In the genomic region with DNA sequence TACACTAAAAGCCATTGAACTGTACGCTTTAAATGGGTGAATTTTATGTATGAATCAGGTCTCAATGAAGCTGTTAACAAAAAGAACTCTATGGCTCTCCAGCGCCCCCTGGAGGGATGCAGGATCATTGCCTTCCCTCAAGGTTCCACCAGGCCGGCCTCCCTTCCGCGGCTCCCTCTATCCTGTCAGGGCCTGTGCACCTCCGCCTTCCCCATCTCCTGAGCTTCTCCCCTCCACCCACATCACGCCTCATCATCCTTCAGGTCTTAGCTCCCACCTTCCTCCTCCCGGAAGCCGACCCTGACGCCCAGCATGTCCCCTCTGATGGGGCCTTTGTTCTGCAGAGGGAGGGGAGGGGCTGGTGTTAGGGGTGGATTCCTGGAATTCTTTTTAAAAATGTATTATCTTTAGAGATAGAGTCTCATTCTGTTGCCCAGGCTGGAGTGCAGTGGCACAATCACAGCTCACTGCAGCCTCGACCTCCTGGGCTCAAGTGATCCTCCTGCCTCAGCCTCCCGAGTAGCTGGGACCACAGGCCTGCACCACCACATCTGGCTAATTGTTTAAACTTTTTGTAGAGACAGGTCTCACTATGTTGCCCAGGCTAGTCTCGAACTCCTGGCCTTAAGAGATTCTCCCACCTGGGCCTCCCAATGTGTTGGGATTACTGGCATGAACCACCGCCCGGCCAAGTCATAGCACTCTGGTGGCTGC, we compare ENCODE assay signal across 8 cellular contexts. TPM values are rescaled to one million over a fixed set of nuclear protein-coding genes. Genes with fewer than 3 reads are reported as not detected.
DNase-seq lines count a peak whose midpoint lies in the region; ATAC-seq, FAIRE-seq and TF ChIP-seq lines count a peak whose summit lies in the region.

No MANE protein-coding gene starts in this region.

- no peak for TF ChIP-seq POLR2A in transverse colon (IDR thresholded peaks at IDR 0.05)

- in situ Hi-C loops in transverse colon (cut with MboI; ENCODE audit: low pct_ligation_motif_present in 1 of 4, low pct_unique_long_range_greater_than_20kb in 1 of 4, low sequenced_read_pairs in 3 of 4), result loop anchor here in 1 of 4 donors (25.0 kb wide), 1 partner anchor 104 kb away; no protein-coding TSS in a partner anchor

- no peaks in the 10 kb centered on the region for H3K4me1 ChIP-seq in SJCRH30
- H3K4me1 ChIP-seq in pancreas, result no peaks in the 10 kb centered on the region
- no peaks in the 10 kb centered on the region for H3K4me1 ChIP-seq in transverse colon

- peak; percentile 32 for DNase-seq in DMS153 treated with DMSO at 0.1 percent for 48 hours (lab: John Stamatoyannopoulos, UW; ENCODE audit: unreplicated experiment)
- DNase-seq in Jurkat, Clone E6-1 (ENCODE audit: low read depth, low spot score), result peak; percentile 53
- DNase-seq in SJCRH30, result peak; percentile 72 to 87
- peak; percentile 92 for DNase-seq in activated effector memory CD4-positive, alpha-beta T cell treated with anti-CD3 and anti-CD28 coated beads, Interleukin-2, amount 50 U/mL, for 16 hours
- DNase-seq in glomerular endothelial cell (ENCODE audit: extremely low read depth, low read depth, low spot score), result peak; percentile 18
- DNase-seq in pancreas, result peak; percentile 55 to 92 (median 76)
- DNase-seq in transverse colon, result peak; percentile 76

- H3K9me3 ChIP-seq in SJCRH30 (replicated peaks) (no peaks in the 10 kb centered on the region), pancreas (no peaks in the 10 kb centered on the region), transverse colon (no peaks in the 10 kb centered on the region)

- TF ChIP-seq CTCF in pancreas (IDR thresholded peaks at IDR 0.05) (peak; percentile 75 to 93 (median 90)), transverse colon (IDR thresholded peaks at IDR 0.05) (peak; percentile 77 to 95 (median 83))

- no peak overlapping the region for H3K4me3 ChIP-seq in Jurkat, Clone E6-1 (ENCODE audit: low read length)
- H3K4me3 ChIP-seq in SJCRH30, result no peak overlapping the region
- no peak overlapping the region for H3K4me3 ChIP-seq in pancreas
- H3K4me3 ChIP-seq in transverse colon, result no peak overlapping the region

- no peaks in the 10 kb centered on the region for H3K36me3 ChIP-seq in SJCRH30
- no peaks in the 10 kb centered on the region for H3K36me3 ChIP-seq in pancreas
- no peaks in the 10 kb centered on the region for H3K36me3 ChIP-seq in transverse colon

- intact Hi-C loops in pancreas (cut with DNase I) (loop anchor here in 1 of 3 donors (5.0 kb wide), 1 partner anchor 94 kb away; no protein-coding TSS in a partner anchor), transverse colon (cut with DNase I; ENCODE audit: low total_unique reads) (no loop called here)

- H3K27me3 ChIP-seq in SJCRH30 (0 out of 2 replicates have a peak, but pooled peaks cover 6% of the 10 kb centered on the region), pancreas (no peaks in the 10 kb centered on the region), transverse colon (no peaks in the 10 kb centered on the region)

- no peak for FAIRE-seq in pancreas (lab: Jason Lieb, UNC)

- 30 to 35% methylated on average over 15 of the region's 15 CpGs for WGBS in pancreas, 2 donors
- 35 to 36% methylated on average over 5 to 15 of the region's 15 CpGs for WGBS in transverse colon (ENCODE audit: low coverage in 1 of 2), 2 donors

- TF ChIP-seq EP300 in transverse colon (IDR thresholded peaks at IDR 0.05; ENCODE audit: low read depth), result no peak

- ATAC-seq in pancreas (peak; percentile 64 to 91 (median 88)), HG02623 (IDR thresholded peaks at IDR 0.05; ENCODE audit: unreplicated experiment) (no peak)

- H3K27ac ChIP-seq in SJCRH30, result no peak overlapping the region
- H3K27ac ChIP-seq in pancreas, result no peak overlapping the region
- no peak overlapping the region for H3K27ac ChIP-seq in transverse colon

RNA-seq across cellular contexts. Expression of a gene that starts 27.7 kb away (rescaled TPM):
- polyA plus RNA-seq in Jurkat, Clone E6-1 (2012; ENCODE audit: insufficient read depth, insufficient read length), result 0.81 TPM
- 15.9 and 16.2 TPM in 2 replicates for total RNA-seq in SJCRH30 (2014; rRNA removed; shearing (Covaris generic))
- total RNA-seq in glomerular endothelial cell, result 0.63 and 1.6 TPM in 2 replicates
- total RNA-seq in pancreas, result 1 to 10 TPM in 4 of 6 donors, under 1 TPM in 2; 0.91 to 4.1 (median 2.1) TPM
- 10 to 100 TPM; 16.0 to 28.5 TPM for polyA plus RNA-seq in pancreas
- total RNA-seq in transverse colon, result 10 to 100 TPM in 1 of 4 donors, 1 to 10 TPM in 2, not detected in 1; 2.3 to 56.5 (median 7.1) TPM

RNA-seq across cellular contexts. Expression of a gene that starts 42.6 kb away (rescaled TPM):
- 14.7 TPM for polyA plus RNA-seq in Jurkat, Clone E6-1 (2012; ENCODE audit: insufficient read depth, insufficient read length)
- 18.9 and 20.3 TPM in 2 replicates for total RNA-seq in SJCRH30 (2014; rRNA removed; shearing (Covaris generic))
- total RNA-seq in glomerular endothelial cell, result 13.9 and 21.6 TPM in 2 replicates
- 1 to 10 TPM; 3.5 to 9.9 (median 5.8) TPM for total RNA-seq in pancreas
- polyA plus RNA-seq in pancreas, result 10 to 100 TPM; 16.7 to 23.5 TPM
- 10 to 100 TPM; 12.4 to 30.3 (median 21.3) TPM for total RNA-seq in transverse colon

RNA-seq across cellular contexts. Expression of a gene that starts 59.7 kb away (rescaled TPM):
- not detected for polyA plus RNA-seq in Jurkat, Clone E6-1 (2012; ENCODE audit: insufficient read depth, insufficient read length)
- total RNA-seq in SJCRH30 (2014; rRNA removed; shearing (Covaris generic)), result not detected in 2 replicates
- total RNA-seq in glomerular endothelial cell, result under 0.01 TPM in 2 replicates
- 1 to 10 TPM in 1 of 6 donors, under 1 TPM in 4, not detected in 1; 0.09 to 1.2 (median 0.69) TPM for total RNA-seq in pancreas
- polyA plus RNA-seq in pancreas, result under 1 TPM; 0.12 to 0.23 TPM
- total RNA-seq in transverse colon, result 1 to 10 TPM in 2 of 4 donors, under 1 TPM in 1, not detected in 1; 0.64 to 4.9 (median 2.0) TPM

Comparison
In these comparisons a context has a peak if more than half of its experiments do, and no peak if none do; other contexts are left out.
1. DNase-seq: peak in every context shown above with its lines; median percentile 92 in activated effector memory CD4-positive, alpha-beta T cell treated with anti-CD3 and anti-CD28 coated beads, Interleukin-2, amount 50 U/mL, for 16 hours; 80 in SJCRH30; 76 in pancreas; 76 in transverse colon; 53 in Jurkat, Clone E6-1; 32 in DMS153 treated with DMSO at 0.1 percent for 48 hours; 18 in glomerular endothelial cell.